10 cellular contexts compared by ENCODE assay signal in genomic region chr9:137123952-137124462, GRCh38. TPM values are rescaled to one million over a fixed set of nuclear protein-coding genes. Genes with fewer than 3 reads are reported as not detected.
DNase-seq lines count a peak whose midpoint lies in the region; ATAC-seq, FAIRE-seq and TF ChIP-seq lines count a peak whose summit lies in the region.
"Not testable (repeated sequence)": the region's sequence is repeated elsewhere in the genome, so short reads cannot be mapped to it uniquely, and the experiment has no call there.
"Had no signal": no experiment of that assay in that cellular context is flagged by ENCODE, and none has a peak within 500 bp of the region (broad histone marks: within the 10 kb centered on the region; RNA-seq: fewer than 3 reads in every experiment).

No MANE protein-coding gene starts in this region.

- 88% methylated on average over 5 of the region's 5 CpGs for WGBS in K562 (ENCODE audit: insufficient coverage, low coverage, missing lambda C conversion rate)

- H3K79me2 ChIP-seq in DOHH2 (ENCODE audit: control insufficient read depth, low read length) (peaks cover 50% of the 10 kb centered on the region), K562 (ENCODE audit: control insufficient read depth, insufficient read depth, low read length) (peaks cover 29% of the 10 kb centered on the region)

- POLR2A ChIA-PET in K562 (lab: Yijun Ruan, JAX), result interaction anchor here (1.5 kb wide), 1 partner anchor 33 kb away, joined by 4 read pairs; no protein-coding TSS in a partner anchor

- not testable (repeated sequence) for H3K9me3 Mint-ChIP-seq in stimulated activated memory B cell treated with anti-CD40 and anti-IgM and Interleukin-4, amounts not matched to agents 10 μg/mL and 1 μg/mL and 100 μg/mL, for 72 hours

- TF ChIP-seq RAD21 in K562 (CRISPR knock-in tag; conservative IDR thresholded peaks at IDR 0.05 in 1 of 2, IDR thresholded peaks at IDR 0.05 in 1 of 2), result not testable (repeated sequence)

- H3K4me1 Mint-ChIP-seq in stimulated activated memory B cell treated with anti-CD40 and anti-IgM and Interleukin-4, amounts not matched to agents 10 μg/mL and 1 μg/mL and 100 μg/mL, for 72 hours, result peaks cover 60% of the 10 kb centered on the region

- not testable (repeated sequence) for H3K9me2 ChIP-seq in DOHH2 (replicated peaks; ENCODE audit: control insufficient read depth, low read length)

- DNase-seq in M059J (ENCODE audit: low read depth), result peak; percentile 32
- peak; percentile 20 for DNase-seq in RCC 7860 (ENCODE audit: low spot score)
- DNase-seq in K562 (ENCODE audit: extremely low read depth in 1 of 4, low spot score in 3 of 4), result not testable (repeated sequence)

- intact Hi-C loops in K562 (cut with micrococcal nuclease), result not testable (repeated sequence)

- peak overlapping the region; percentile 95 for H3K27ac ChIP-seq in DOHH2 (ENCODE audit: low read depth, low read length)
- not testable (repeated sequence) for H3K27ac ChIP-seq in K562 (ENCODE audit: extremely low read depth, low read depth, low read length)

- H2AFZ ChIP-seq in K562 (ENCODE audit: low read depth, low read length), result not testable (repeated sequence)

- H3K4me3 ChIP-seq in DOHH2 (ENCODE audit: low read length), result peak overlapping the region; percentile 56
- not testable (repeated sequence) for H3K4me3 ChIP-seq in K562

- H3K27me3 Mint-ChIP-seq in stimulated activated memory B cell treated with anti-CD40 and anti-IgM and Interleukin-4, amounts not matched to agents 10 μg/mL and 1 μg/mL and 100 μg/mL, for 72 hours, result not testable (repeated sequence)

- not testable (repeated sequence) for H3K27me3 ChIP-seq in DOHH2 (ENCODE audit: control insufficient read depth, low read length); K562 (ENCODE audit: control insufficient read depth in 2 of 2, insufficient read depth in 2 of 2, low read length in 2 of 2)

- H3K27ac Mint-ChIP-seq in stimulated activated memory B cell treated with anti-CD40 and anti-IgM and Interleukin-4, amounts not matched to agents 10 μg/mL and 1 μg/mL and 100 μg/mL, for 72 hours, result peak overlapping the region; percentile 83

- not testable (repeated sequence) for H3K9ac ChIP-seq in K562 (ENCODE audit: insufficient read depth in 1 of 2, low read depth in 2 of 2, low read length in 2 of 2)

- BruUV-seq in K562 (replicated peaks; lab: Mats Ljungman, UMichigan), result not testable (repeated sequence)

- H3K36me3 Mint-ChIP-seq in stimulated activated memory B cell treated with anti-CD40 and anti-IgM and Interleukin-4, amounts not matched to agents 10 μg/mL and 1 μg/mL and 100 μg/mL, for 72 hours, result not testable (repeated sequence)

- not testable (repeated sequence) for FAIRE-seq in RCC 7860 (lab: Jason Lieb, UNC); K562 (lab: Jason Lieb, UNC)

- TF ChIP-seq CTCF in DOHH2 (IDR thresholded peaks at IDR 0.05; ENCODE audit: low read depth, low read length, poor library complexity, severe bottlenecking); K562 (IDR thresholded peaks at IDR 0.05 in 2 of 3, conservative IDR thresholded peaks at IDR 0.05 in 1 of 3; ENCODE audit: insufficient read depth in 2 of 3, low read depth in 1 of 3, low read length in 3 of 3): not testable (repeated sequence)

- H3K9me1 ChIP-seq in K562 (ENCODE audit: control insufficient read depth, insufficient read depth, low read length), result not testable (repeated sequence)

- in situ Hi-C loops in K562 (cut with MboI), result not testable (repeated sequence)

- H4K20me1 ChIP-seq in DOHH2 (ENCODE audit: control insufficient read depth, insufficient read depth, low read depth, low read length); K562 (replicated peaks; ENCODE audit: control insufficient read depth, insufficient read depth, low read length): not testable (repeated sequence)

- H3K4me1 ChIP-seq in DOHH2 (ENCODE audit: control insufficient read depth, low read length) (peaks cover 66% of the 10 kb centered on the region), K562 (replicated peaks in 1 of 2; ENCODE audit: control insufficient read depth in 2 of 2, insufficient read depth in 2 of 2, low read length in 2 of 2) (peaks cover 20 to 26% of the 10 kb centered on the region in 2 experiments)

- TF ChIP-seq POLR2A in K562 (conservative IDR thresholded peaks at IDR 0.05), result not testable (repeated sequence)

- CTCF ChIA-PET in K562 (lab: Yijun Ruan, JAX; ENCODE audit: low intra/inter-chr PET ratio), result not testable (repeated sequence)

- H3K9me3 ChIP-seq in DOHH2 (ENCODE audit: control insufficient read depth, insufficient read depth, low read length); K562 (replicated peaks; ENCODE audit: control insufficient read depth, insufficient read depth, low read depth, low read length): not testable (repeated sequence)

- ATAC-seq in K562; stimulated activated memory B cell treated with anti-CD40 and anti-IgM and Interleukin-4, amounts not matched to agents 10 μg/mL and 1 μg/mL and 100 μg/mL, for 72 hours: not testable (repeated sequence)

- H3K36me3 ChIP-seq in DOHH2 (ENCODE audit: control insufficient read depth, low read length), result peaks cover 31% of the 10 kb centered on the region
- not testable (repeated sequence) for H3K36me3 ChIP-seq in K562 (ENCODE audit: control insufficient read depth, insufficient read depth, low read length)

- H3K4me2 ChIP-seq in DOHH2 (ENCODE audit: low read length), result peak overlapping the region; percentile 74
- not testable (repeated sequence) for H3K4me2 ChIP-seq in K562 (ENCODE audit: insufficient read depth, low read length)

- H3K4me3 Mint-ChIP-seq in stimulated activated memory B cell treated with anti-CD40 and anti-IgM and Interleukin-4, amounts not matched to agents 10 μg/mL and 1 μg/mL and 100 μg/mL, for 72 hours, result peak overlapping the region; percentile 36

- not testable (repeated sequence) for TF ChIP-seq EP300 in K562 (IDR thresholded peaks at IDR 0.05; ENCODE audit: low read length)

- peaks cover 59% of the 10 kb centered on the region for H3F3A ChIP-seq in DOHH2 (ENCODE audit: control insufficient read depth, insufficient read depth)

RNA-seq across cellular contexts. Expression of gene DPP7, which starts 9.5 kb away (rescaled TPM):
- total RNA-seq in M059J (2014; rRNA removed; shearing (Covaris generic)), result 26.8 and 30.0 TPM in 2 replicates
- 175 and 615 TPM in 2 replicates for total RNA-seq in K562 (2011; cell fraction: chromatin; rRNA removed; ENCODE audit: low replicate concordance)
- 837 and 852 TPM in 2 replicates for total RNA-seq in K562 (2011; cell fraction: nucleolus; rRNA removed)
- total RNA-seq in K562 (2011; cell fraction: nucleoplasm; rRNA removed), result 311 and 347 TPM in 2 replicates
- 231 and 272 TPM in 2 replicates for total RNA-seq in K562 (2014; rRNA removed)
- 11.3 and 24.9 TPM in 2 replicates for total RNA-seq in K562 (2014; rRNA removed; fragmentation: Illumina TruSeq; extraction: Trizol)
- 140 and 141 TPM in 2 replicates for total RNA-seq in K562 (2015; rRNA removed; fragmentation: Illumina TruSeq; extraction: Trizol)
- total RNA-seq in K562 (2021), result 311 and 322 TPM in 2 replicates
- 132 and 158 TPM in 2 replicates for polyA plus RNA-seq in K562 (2011; rRNA removed)
- polyA plus RNA-seq in K562 (2011; cell fraction: cytosol; rRNA removed), result 141 and 377 TPM in 2 replicates
- polyA plus RNA-seq in K562 (2011; cell fraction: nucleus; rRNA removed), result 1,627 and 2,902 TPM in 2 replicates
- 245 and 282 TPM in 2 replicates for polyA plus RNA-seq in K562 (2012)
- 48.4 and 105 TPM in 2 replicates for polyA plus RNA-seq in K562 (2014; fragmentation: Illumina TruSeq; extraction: Trizol)
- polyA plus RNA-seq in K562 (2014; fragmentation: Nextera tagmentation; extraction: Ambion mirVana), result 1 to 10 TPM in 1 of 2 experiments, under 1 TPM in 1; 0.99 to 4.1 TPM
- 352 and 365 TPM in 2 replicates for polyA plus RNA-seq in K562 (2014; rRNA removed)
- polyA minus RNA-seq in K562 (2011; rRNA and poly(A)+ RNA removed), result 9.4 and 25.8 TPM in 2 replicates
- polyA minus RNA-seq in K562 (2011; cell fraction: cytosol; rRNA and poly(A)+ RNA removed), result 61.7 and 63.0 TPM in 2 replicates
- polyA minus RNA-seq in K562 (2011; cell fraction: nucleus; rRNA and poly(A)+ RNA removed), result 112 and 134 TPM in 2 replicates

RNA-seq across cellular contexts. Expression of gene GRIN1, which starts 14.9 kb away (rescaled TPM):
- not detected in 2 replicates for total RNA-seq in M059J (2014; rRNA removed; shearing (Covaris generic))
- total RNA-seq in K562 (2011; cell fraction: chromatin; rRNA removed; ENCODE audit: low replicate concordance), result 0.25 and 3.0 TPM in 2 replicates
- total RNA-seq in K562 (2011; cell fraction: nucleolus; rRNA removed), result 0.67 and 3.3 TPM in 2 replicates
- total RNA-seq in K562 (2011; cell fraction: nucleoplasm; rRNA removed), result 0.53 and 1.2 TPM in 2 replicates
- total RNA-seq in K562 (2014; rRNA removed) (not detected in 2 replicates), K562 (2014; rRNA removed; fragmentation: Illumina TruSeq; extraction: Trizol) (not detected in 2 replicates), K562 (2015; rRNA removed; fragmentation: Illumina TruSeq; extraction: Trizol) (not detected in 2 replicates), K562 (2021) (0.35 and 0.36 TPM in 2 replicates)
- polyA plus RNA-seq in K562 (2011; rRNA removed) (0.03 and 0.04 TPM in 2 replicates), K562 (2014; fragmentation: Illumina TruSeq; extraction: Trizol) (0.08 TPM in 1 of 2 replicates, not detected in the other), K562 (2014; fragmentation: Nextera tagmentation; extraction: Ambion mirVana) (not detected), K562 (2014; rRNA removed) (0.08 and 0.16 TPM in 2 replicates)
- polyA plus RNA-seq in K562 (2011; cell fraction: cytosol; rRNA removed), result 0.04 and 0.07 TPM in 2 replicates
- polyA plus RNA-seq in K562 (2011; cell fraction: nucleus; rRNA removed), result 0.34 and 0.67 TPM in 2 replicates
- polyA plus RNA-seq in K562 (2012), result 0.35 and 0.38 TPM in 2 replicates
- polyA minus RNA-seq in K562 (2011; rRNA and poly(A)+ RNA removed), result not detected in 2 replicates
- not detected in 2 replicates for polyA minus RNA-seq in K562 (2011; cell fraction: cytosol; rRNA and poly(A)+ RNA removed)
- 0.13 and 0.56 TPM in 2 replicates for polyA minus RNA-seq in K562 (2011; cell fraction: nucleus; rRNA and poly(A)+ RNA removed)
- total RNA-seq: CD4-positive, alpha-beta T cell; G401; IMR-90 had no signal
- polyA plus RNA-seq: GM23248 had no signal

RNA-seq across cellular contexts. Expression of gene MAN1B1, which starts 37.2 kb away (rescaled TPM):
- total RNA-seq in M059J (2014; rRNA removed; shearing (Covaris generic)), result 86.8 and 145 TPM in 2 replicates
- total RNA-seq in K562 (2011; cell fraction: chromatin; rRNA removed; ENCODE audit: low replicate concordance), result 158 and 355 TPM in 2 replicates
- total RNA-seq in K562 (2011; cell fraction: nucleolus; rRNA removed), result 181 and 194 TPM in 2 replicates
- total RNA-seq in K562 (2011; cell fraction: nucleoplasm; rRNA removed), result 119 and 136 TPM in 2 replicates
- total RNA-seq in K562 (2014; rRNA removed), result 30.1 and 35.1 TPM in 2 replicates
- total RNA-seq in K562 (2014; rRNA removed; fragmentation: Illumina TruSeq; extraction: Trizol), result 14.4 and 14.8 TPM in 2 replicates
- 21.0 and 21.6 TPM in 2 replicates for total RNA-seq in K562 (2015; rRNA removed; fragmentation: Illumina TruSeq; extraction: Trizol)
- total RNA-seq in K562 (2021), result 33.9 and 36.6 TPM in 2 replicates
- 27.3 and 40.1 TPM in 2 replicates for polyA plus RNA-seq in K562 (2011; rRNA removed)
- 33.0 and 35.1 TPM in 2 replicates for polyA plus RNA-seq in K562 (2011; cell fraction: cytosol; rRNA removed)
- polyA plus RNA-seq in K562 (2011; cell fraction: nucleus; rRNA removed), result 128 and 134 TPM in 2 replicates
- polyA plus RNA-seq in K562 (2012), result 25.3 and 58.7 TPM in 2 replicates
- 23.8 and 31.3 TPM in 2 replicates for polyA plus RNA-seq in K562 (2014; fragmentation: Illumina TruSeq; extraction: Trizol)
- under 1 TPM; 0.55 to 0.89 TPM for polyA plus RNA-seq in K562 (2014; fragmentation: Nextera tagmentation; extraction: Ambion mirVana)
- 29.6 and 33.6 TPM in 2 replicates for polyA plus RNA-seq in K562 (2014; rRNA removed)
- polyA minus RNA-seq in K562 (2011; rRNA and poly(A)+ RNA removed), result 32.0 and 36.7 TPM in 2 replicates
- polyA minus RNA-seq in K562 (2011; cell fraction: cytosol; rRNA and poly(A)+ RNA removed), result 17.1 and 24.8 TPM in 2 replicates
- 38.5 and 64.6 TPM in 2 replicates for polyA minus RNA-seq in K562 (2011; cell fraction: nucleus; rRNA and poly(A)+ RNA removed)

RNA-seq across cellular contexts. Expression of gene LRRC26, which starts 45.8 kb away (rescaled TPM):
- total RNA-seq in M059J (2014; rRNA removed; shearing (Covaris generic)), result not detected in 2 replicates
- not detected in 2 replicates for total RNA-seq in K562 (2011; cell fraction: chromatin; rRNA removed; ENCODE audit: low replicate concordance)
- total RNA-seq in K562 (2011; cell fraction: nucleolus; rRNA removed), result not detected in 2 replicates
- total RNA-seq in K562 (2011; cell fraction: nucleoplasm; rRNA removed), result not detected in 2 replicates
- total RNA-seq in K562 (2014; rRNA removed) (not detected in 2 replicates), K562 (2014; rRNA removed; fragmentation: Illumina TruSeq; extraction: Trizol) (not detected in 2 replicates), K562 (2015; rRNA removed; fragmentation: Illumina TruSeq; extraction: Trizol) (not detected in 2 replicates), K562 (2021) (not detected in 2 replicates)
- polyA plus RNA-seq in K562 (2011; rRNA removed) (not detected in 2 replicates), K562 (2014; fragmentation: Illumina TruSeq; extraction: Trizol) (not detected in 2 replicates), K562 (2014; fragmentation: Nextera tagmentation; extraction: Ambion mirVana) (not detected), K562 (2014; rRNA removed) (not detected in 2 replicates)
- 0.06 TPM in 1 of 2 replicates, not detected in the other for polyA plus RNA-seq in K562 (2011; cell fraction: cytosol; rRNA removed)
- not detected in 2 replicates for polyA plus RNA-seq in K562 (2011; cell fraction: nucleus; rRNA removed)
- not detected in 2 replicates for polyA plus RNA-seq in K562 (2012)
- polyA minus RNA-seq in K562 (2011; rRNA and poly(A)+ RNA removed), result not detected in 2 replicates
- not detected in 2 replicates for polyA minus RNA-seq in K562 (2011; cell fraction: cytosol; rRNA and poly(A)+ RNA removed)
- polyA minus RNA-seq in K562 (2011; cell fraction: nucleus; rRNA and poly(A)+ RNA removed), result not detected in 2 replicates
- total RNA-seq: A673; CD4-positive, alpha-beta T cell; GM23248; IMR-90 had no signal
- polyA plus RNA-seq: GM23248, IMR-90 had no signal

RNA-seq across cellular contexts. Expression of gene UAP1L1, which starts 46.7 kb away (rescaled TPM):
- total RNA-seq in M059J (2014; rRNA removed; shearing (Covaris generic)), result 6.7 and 12.9 TPM in 2 replicates
- 10.1 and 23.7 TPM in 2 replicates for total RNA-seq in K562 (2011; cell fraction: chromatin; rRNA removed; ENCODE audit: low replicate concordance)
- 16.3 and 18.0 TPM in 2 replicates for total RNA-seq in K562 (2011; cell fraction: nucleolus; rRNA removed)
- total RNA-seq in K562 (2011; cell fraction: nucleoplasm; rRNA removed), result 9.3 and 10.3 TPM in 2 replicates
- total RNA-seq in K562 (2014; rRNA removed) (3.7 and 5.1 TPM in 2 replicates), K562 (2014; rRNA removed; fragmentation: Illumina TruSeq; extraction: Trizol) (1.5 and 1.6 TPM in 2 replicates), K562 (2015; rRNA removed; fragmentation: Illumina TruSeq; extraction: Trizol) (5.1 and 5.2 TPM in 2 replicates), K562 (2021) (8.6 and 8.8 TPM in 2 replicates)
- polyA plus RNA-seq in K562 (2011; rRNA removed) (1.5 and 3.0 TPM in 2 replicates), K562 (2014; fragmentation: Illumina TruSeq; extraction: Trizol) (5.2 and 5.3 TPM in 2 replicates), K562 (2014; fragmentation: Nextera tagmentation; extraction: Ambion mirVana) (under 1 TPM; 0.20 to 0.29 TPM), K562 (2014; rRNA removed) (5.0 and 7.1 TPM in 2 replicates)
- polyA plus RNA-seq in K562 (2011; cell fraction: cytosol; rRNA removed), result 2.4 and 2.6 TPM in 2 replicates
- polyA plus RNA-seq in K562 (2011; cell fraction: nucleus; rRNA removed), result 17.8 and 18.3 TPM in 2 replicates
- 6.6 and 13.1 TPM in 2 replicates for polyA plus RNA-seq in K562 (2012)
- polyA minus RNA-seq in K562 (2011; rRNA and poly(A)+ RNA removed), result 0.69 and 0.74 TPM in 2 replicates
- 1.4 and 1.5 TPM in 2 replicates for polyA minus RNA-seq in K562 (2011; cell fraction: cytosol; rRNA and poly(A)+ RNA removed)
- 3.0 and 4.1 TPM in 2 replicates for polyA minus RNA-seq in K562 (2011; cell fraction: nucleus; rRNA and poly(A)+ RNA removed)
